20 cellular contexts compared by ENCODE assay signal in the genomic region with DNA sequence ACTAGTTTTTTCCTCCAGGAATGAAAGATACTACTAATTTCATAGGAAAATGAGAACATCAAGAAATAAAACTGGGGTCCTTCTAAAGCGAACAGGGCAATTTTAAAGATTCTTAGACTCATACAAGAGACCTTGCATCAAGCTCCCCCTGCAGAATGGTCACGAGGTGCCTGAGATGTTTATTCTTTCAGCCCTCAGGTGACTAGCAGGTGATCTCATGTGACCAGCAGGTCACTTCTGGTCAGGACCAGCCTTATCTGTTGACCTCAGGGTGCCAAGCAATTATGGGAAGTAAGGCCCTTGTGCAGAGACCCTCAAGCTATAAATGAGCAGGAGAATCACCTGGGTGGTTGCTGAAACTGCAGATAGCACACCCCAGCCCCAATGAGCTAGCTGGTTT.
A peak's percentile ranks its signal among the peaks of the same experiment; 100 is the strongest.
DNase-seq lines count a peak whose midpoint lies in the region; ATAC-seq and TF ChIP-seq lines count a peak whose summit lies in the region.
"Had no signal": no experiment of that assay in that cellular context is flagged by ENCODE, and none has a peak within 500 bp of the region (broad histone marks: within the 10 kb centered on the region; RNA-seq: fewer than 3 reads in every experiment).

No MANE protein-coding gene starts in this region.

- H3K9me3 ChIP-seq in parathyroid adenoma (ENCODE audit: control insufficient read depth, low read length): no peaks in the 10 kb centered on the region
- H3K9me3 ChIP-seq: A549, BE2C had no signal

- no peak overlapping the region for H3K9ac ChIP-seq in parathyroid adenoma
- H3K9ac ChIP-seq: BLaER1 treated with 17β-estradiol and CSF1 and Interleukin-3, amounts not matched to agents 10 nM and 100 nM had no signal

- H3K4me3 ChIP-seq in parathyroid adenoma (ENCODE audit: low read depth, low read length): no peak overlapping the region
- H3K4me3 ChIP-seq: A549; BLaER1 treated with 17β-estradiol and CSF1 and Interleukin-3, amounts not matched to agents 10 nM and 100 nM; GM23338 had no signal

- H3K27me3 ChIP-seq in parathyroid adenoma (ENCODE audit: control insufficient read depth, insufficient read depth, low read length): no peaks in the 10 kb centered on the region
- H3K27me3 ChIP-seq: BE2C; BLaER1 treated with 17β-estradiol and CSF1 and Interleukin-3, amounts not matched to agents 10 nM and 100 nM had no signal

- H3K4me1 Mint-ChIP-seq in dendritic cell treated with granulocyte-macrophage colony-stimulating factor and Interleukin-4, amounts not matched to agents 40 ng/mL and 50 ng/mL, for 4 days (ENCODE audit: low read depth): peaks cover 43% of the 10 kb centered on the region
- H3K4me1 Mint-ChIP-seq: CD8-positive, alpha-beta memory T cell had no signal

- DNase-seq in NCI-H146 (lab: John Stamatoyannopoulos, UW) (peak; percentile 9), NCI-H146 treated with DMSO at 0.1 percent for 48 hours (lab: John Stamatoyannopoulos, UW; ENCODE audit: unreplicated experiment) (no peak), SKM-1 treated with dmso at 0.1 percent for 144 hours (lab: John Stamatoyannopoulos, UW; ENCODE audit: unreplicated experiment) (no peak), NCI-H1694 (lab: John Stamatoyannopoulos, UW) (no peak)
- DNase-seq: 8988T; ACHN; AML-193; BE2C; CD4-positive, alpha-beta T cell; CD8-positive, alpha-beta memory T cell; DMS 273 treated with DMSO at 0.1 percent for 48 hours; DND-41; HCEC 1CT had no signal

- H2AFZ ChIP-seq in parathyroid adenoma: no peak overlapping the region
- H2AFZ ChIP-seq: GM23338 had no signal

- no peaks in the 10 kb centered on the region for H3K36me3 Mint-ChIP-seq in dendritic cell treated with granulocyte-macrophage colony-stimulating factor and Interleukin-4, amounts not matched to agents 40 ng/mL and 50 ng/mL, for 4 days (ENCODE audit: low read depth)
- H3K36me3 Mint-ChIP-seq: CD14-positive monocyte had no signal

- H3K4me3 Mint-ChIP-seq in dendritic cell treated with granulocyte-macrophage colony-stimulating factor and Interleukin-4, amounts not matched to agents 40 ng/mL and 50 ng/mL, for 4 days: no peak overlapping the region
- H3K4me3 Mint-ChIP-seq: CD14-positive monocyte; CD4-positive, alpha-beta T cell; CD8-positive, alpha-beta memory T cell; GM23338 had no signal

- TF ChIP-seq CTCF in parathyroid adenoma (IDR thresholded peaks at IDR 0.05): no peak

- H3K9me3 Mint-ChIP-seq in dendritic cell treated with granulocyte-macrophage colony-stimulating factor and Interleukin-4, amounts not matched to agents 40 ng/mL and 50 ng/mL, for 4 days: peaks cover 19% of the 10 kb centered on the region
- H3K9me3 Mint-ChIP-seq: CD4-positive, alpha-beta T cell had no signal

- no peaks in the 10 kb centered on the region for H3K36me3 ChIP-seq in parathyroid adenoma (ENCODE audit: control insufficient read depth, insufficient read depth, low read length)
- H3K36me3 ChIP-seq: BE2C; BLaER1 treated with 17β-estradiol and CSF1 and Interleukin-3, amounts not matched to agents 10 nM and 100 nM had no signal

- peak overlapping the region; percentile 39 for H3K27ac Mint-ChIP-seq in dendritic cell treated with granulocyte-macrophage colony-stimulating factor and Interleukin-4, amounts not matched to agents 40 ng/mL and 50 ng/mL, for 4 days
- H3K27ac Mint-ChIP-seq: CD14-positive monocyte; CD4-positive, alpha-beta T cell; CD8-positive, alpha-beta memory T cell; GM23338 had no signal

- no peak overlapping the region for H3K27ac ChIP-seq in parathyroid adenoma
- H3K27ac ChIP-seq: A549; BLaER1 treated with 17β-estradiol and CSF1 and Interleukin-3, amounts not matched to agents 10 nM and 100 nM had no signal

- no peaks in the 10 kb centered on the region for H3K4me1 ChIP-seq in parathyroid adenoma
- H3K4me1 ChIP-seq: A549, BE2C had no signal

- ATAC-seq in HG03135 (IDR thresholded peaks at IDR 0.05; ENCODE audit: unreplicated experiment): no peak
- ATAC-seq: A549, GM23338 had no signal

- intact Hi-C loops in dendritic cell treated with granulocyte-macrophage colony-stimulating factor and Interleukin-4, amounts not matched to agents 40 ng/mL and 50 ng/mL, for 4 days (cut with micrococcal nuclease): no loop called here

- peaks cover 26% of the 10 kb centered on the region for H3K27me3 Mint-ChIP-seq in dendritic cell treated with granulocyte-macrophage colony-stimulating factor and Interleukin-4, amounts not matched to agents 40 ng/mL and 50 ng/mL, for 4 days

- no peaks in the 10 kb centered on the region for H3K79me2 ChIP-seq in parathyroid adenoma

- peak overlapping the region; percentile 32 for H3K4me2 ChIP-seq in parathyroid adenoma (ENCODE audit: low read length)
- H3K4me2 ChIP-seq: A549; BLaER1 treated with 17β-estradiol and CSF1 and Interleukin-3, amounts not matched to agents 10 nM and 100 nM; GM23338 had no signal
